In genomic region chr12:91687052-91688017, GRCh38 we compare ENCODE assay signal across 11 cellular contexts.
DNase-seq lines count a peak whose midpoint lies in the region; TF ChIP-seq lines count a peak whose summit lies in the region.
"Had no signal": no experiment of that assay in that cellular context is flagged by ENCODE, and none has a peak within 500 bp of the region (broad histone marks: within the 10 kb centered on the region; RNA-seq: fewer than 3 reads in every experiment).

No MANE protein-coding gene starts in this region.

- no peaks in the 10 kb centered on the region for H3K27me3 Mint-ChIP-seq in activated naive CD8-positive, alpha-beta T cell treated with anti-CD3 and anti-CD28 coated beads for 36 hours
- H3K27me3 Mint-ChIP-seq in MCF 10A (ENCODE audit: insufficient read depth, unreplicated experiment) (no peaks in the 10 kb centered on the region), HFFc6 (ENCODE audit: insufficient read depth) (no peaks in the 10 kb centered on the region)
- H3K27me3 Mint-ChIP-seq: CD4-positive, CD25-positive, alpha-beta regulatory T cell had no signal

- H3K36me3 Mint-ChIP-seq in activated naive CD8-positive, alpha-beta T cell treated with anti-CD3 and anti-CD28 coated beads for 36 hours, result no peaks in the 10 kb centered on the region
- H3K36me3 Mint-ChIP-seq in MCF 10A (ENCODE audit: insufficient read depth, unreplicated experiment), result no peaks in the 10 kb centered on the region
- no peaks in the 10 kb centered on the region for H3K36me3 Mint-ChIP-seq in HFFc6 (ENCODE audit: low read depth)
- H3K36me3 Mint-ChIP-seq: CD4-positive, CD25-positive, alpha-beta regulatory T cell had no signal

- dilution Hi-C loops in mammary epithelial cell (cut with HindIII; ENCODE audit: low sequenced_read_pairs), result no loop called here

- no peak overlapping the region for H3K4me3 ChIP-seq in mammary epithelial cell (replicated peaks in 1 of 3; ENCODE audit: insufficient read depth in 1 of 3, low read depth in 2 of 3, low read length in 3 of 3)
- no peak overlapping the region for H3K4me3 ChIP-seq in breast epithelium

- no peaks in the 10 kb centered on the region for H4K20me1 ChIP-seq in mammary epithelial cell (ENCODE audit: insufficient read depth, low read length)

- no peak overlapping the region for H3K4me2 ChIP-seq in mammary epithelial cell (ENCODE audit: insufficient read depth, low read depth, low read length)

- intact Hi-C loops in mammary epithelial cell (cut with micrococcal nuclease) (no loop called here), breast epithelium (cut with DNase I; ENCODE audit: low total_unique reads) (no loop called here), MCF 10A (cut with micrococcal nuclease) (no loop called here)

- TF ChIP-seq CTCF in mammary epithelial cell (conservative IDR thresholded peaks at IDR 0.05 in 1 of 2, IDR thresholded peaks at IDR 0.05 in 1 of 2; ENCODE audit: extremely low read depth in 1 of 2, insufficient read depth in 1 of 2, low read depth in 1 of 2, low read length in 2 of 2) (no peak), breast epithelium (IDR thresholded peaks at IDR 0.05) (no peak), MCF 10A (IDR thresholded peaks at IDR 0.05; ENCODE audit: unreplicated experiment) (no peak), HFFc6 (IDR thresholded peaks at IDR 0.05) (no peak)

- in situ Hi-C loops in mammary epithelial cell (cut with MboI; ENCODE audit: low sequenced_read_pairs in 2 of 2), result no loop called here

- WGBS in mammary epithelial cell (ENCODE audit: low coverage, missing lambda C conversion rate), result 47% methylated on average over 3 of the region's 3 CpGs

- H3K27ac ChIP-seq in mammary epithelial cell (ENCODE audit: insufficient read depth, low read depth, low read length) (no peak overlapping the region), breast epithelium (no peak overlapping the region)
- H3K27ac ChIP-seq: parathyroid adenoma had no signal

- H3K4me3 Mint-ChIP-seq in activated naive CD8-positive, alpha-beta T cell treated with anti-CD3 and anti-CD28 coated beads for 36 hours, result no peak overlapping the region
- H3K4me3 Mint-ChIP-seq in MCF 10A (ENCODE audit: unreplicated experiment), result no peak overlapping the region
- H3K4me3 Mint-ChIP-seq in HFFc6, result no peak overlapping the region
- H3K4me3 Mint-ChIP-seq: CD4-positive, CD25-positive, alpha-beta regulatory T cell had no signal

- peak overlapping the region; percentile 15 for H3K27ac Mint-ChIP-seq in activated naive CD8-positive, alpha-beta T cell treated with anti-CD3 and anti-CD28 coated beads for 36 hours
- H3K27ac Mint-ChIP-seq in MCF 10A (ENCODE audit: low read depth, unreplicated experiment), result no peak overlapping the region
- no peak overlapping the region for H3K27ac Mint-ChIP-seq in HFFc6

- no peaks in the 10 kb centered on the region for H3K9me3 ChIP-seq in mammary epithelial cell (replicated peaks; ENCODE audit: insufficient read depth, low read length)
- no peaks in the 10 kb centered on the region for H3K9me3 ChIP-seq in breast epithelium

- BruUV-seq in mammary epithelial cell (replicated peaks; lab: Mats Ljungman, UMichigan) (no TSS peak), MCF 10A (replicated peaks; lab: Mats Ljungman, UMichigan) (no TSS peak)

- H3K79me2 ChIP-seq in mammary epithelial cell (ENCODE audit: insufficient read depth, low read length), result no peaks in the 10 kb centered on the region
- H3K79me2 ChIP-seq: parathyroid adenoma had no signal

- CTCF ChIA-PET in mammary epithelial cell (lab: Charles Lee; ENCODE audit: low non-redundant PET), result no interaction called here
- CTCF ChIA-PET in MCF 10A (lab: Yijun Ruan, JAX), result interaction anchor here (0.8 kb wide), 1 partner anchor 15 kb away, joined by 3 read pairs; no protein-coding TSS in a partner anchor

- POLR2A ChIA-PET in MCF 10A (lab: Yijun Ruan, JAX), result interaction anchor here (0.5 to 2.0 kb wide), 3 partner anchors 9 to 159 kb away, joined by 3 to 6 read pairs (median 3); no protein-coding TSS in a partner anchor

- no peaks in the 10 kb centered on the region for H3K27me3 ChIP-seq in mammary epithelial cell (ENCODE audit: insufficient read depth, low read length)
- H3K27me3 ChIP-seq in breast epithelium, result no peaks in the 10 kb centered on the region

- no peak overlapping the region for H3K9ac ChIP-seq in mammary epithelial cell (ENCODE audit: insufficient read depth, low read length)
- H3K9ac ChIP-seq: parathyroid adenoma had no signal

- peaks cover 23% of the 10 kb centered on the region for H3K4me1 Mint-ChIP-seq in activated naive CD8-positive, alpha-beta T cell treated with anti-CD3 and anti-CD28 coated beads for 36 hours
- peaks cover 14% of the 10 kb centered on the region for H3K4me1 Mint-ChIP-seq in MCF 10A (ENCODE audit: insufficient read depth, unreplicated experiment)
- H3K4me1 Mint-ChIP-seq in HFFc6 (ENCODE audit: low read depth), result no peaks in the 10 kb centered on the region

- DNase-seq in mammary epithelial cell (peak; percentile 75), breast epithelium (ENCODE audit: low spot score in 2 of 2) (no peak), Kasumi-1 (lab: John Stamatoyannopoulos, UW) (peak; percentile 84 to 85), stromal cell of bone marrow (ENCODE audit: low read depth) (peak; percentile 7), NCI-H510A treated with DMSO at 0.1 percent for 48 hours (lab: John Stamatoyannopoulos, UW) (no peak), MCF 10A (ENCODE audit: unreplicated experiment) (no peak), HFFc6 (no peak)
- DNase-seq in activated naive CD8-positive, alpha-beta T cell treated with anti-CD3 and anti-CD28 coated beads for 36 hours, result peak; percentile 12
- DNase-seq: NCI-H226 had no signal

- H3K9me3 Mint-ChIP-seq in activated naive CD8-positive, alpha-beta T cell treated with anti-CD3 and anti-CD28 coated beads for 36 hours, result no peaks in the 10 kb centered on the region
- no peaks in the 10 kb centered on the region for H3K9me3 Mint-ChIP-seq in MCF 10A (ENCODE audit: unreplicated experiment)
- H3K9me3 Mint-ChIP-seq in HFFc6, result peaks cover 7% of the 10 kb centered on the region

- H3K36me3 ChIP-seq in mammary epithelial cell (ENCODE audit: insufficient read depth, low read length) (no peaks in the 10 kb centered on the region), breast epithelium (no peaks in the 10 kb centered on the region)

- TF ChIP-seq POLR2A in breast epithelium (IDR thresholded peaks at IDR 0.05), result no peak

- no peak overlapping the region for H2AFZ ChIP-seq in mammary epithelial cell (ENCODE audit: low read depth, low read length)
- H2AFZ ChIP-seq: parathyroid adenoma had no signal

- no peaks in the 10 kb centered on the region for H3K4me1 ChIP-seq in mammary epithelial cell (ENCODE audit: insufficient read depth, low read length)
- H3K4me1 ChIP-seq in breast epithelium, result no peaks in the 10 kb centered on the region
- H3K4me1 ChIP-seq: parathyroid adenoma had no signal

Comparison
In these comparisons a context has a peak if more than half of its experiments do, and no peak if none do; other contexts are left out.
1. DNase-seq: peak in mammary epithelial cell (single experiment), Kasumi-1 (2 of 2), activated naive CD8-positive, alpha-beta T cell treated with anti-CD3 and anti-CD28 coated beads for 36 hours (single experiment) and stromal cell of bone marrow (single experiment); none in breast epithelium (0 of 2), NCI-H510A treated with DMSO at 0.1 percent for 48 hours (single experiment), MCF 10A (single experiment) and HFFc6 (single experiment).